ENCODE assay signal across 1 cellular context in genomic region chr12:120686690-120687569, GRCh38.
TF ChIP-seq lines count a peak whose summit lies in the region.

TSS of gene MLEC (plus strand) at chr12:120687149. CDS start at chr12:120687297, 148 bp downstream.

TF ChIP-seq in HEK293, 187 proteins besides CTCF, POLR2A, EP300 and RAD21 (continued from another document):
- TF ChIP-seq ZSCAN18 (tag by site-specific recombination; IDR thresholded peaks at IDR 0.05) (no peak), ZNF114 (tag by site-specific recombination; IDR thresholded peaks at IDR 0.05) (no peak), ZNF624 (tag by site-specific recombination; IDR thresholded peaks at IDR 0.05) (0 out of 2 replicates have a peak, but pooled peaks have one; percentile 29), ZNF24 (tag by site-specific recombination; IDR thresholded peaks at IDR 0.05) (peak; percentile 91), REPIN1 (tag by site-specific recombination; IDR thresholded peaks at IDR 0.05; ENCODE audit: low read depth) (peak; percentile 95), ZNF426 (tag by site-specific recombination; IDR thresholded peaks at IDR 0.05) (no peak), ZBTB26 (tag by site-specific recombination; optimal IDR thresholded peaks at IDR 0.05) (peak; percentile 87), WT1 (tag by site-specific recombination; IDR thresholded peaks at IDR 0.05) (peak; percentile 21; the same call in 1 of the 2 replicates), ATF2 (tag by site-specific recombination; IDR thresholded peaks at IDR 0.05; ENCODE audit: low read depth) (no peak), PATZ1 (tag by site-specific recombination; IDR thresholded peaks at IDR 0.05) (peak; percentile 88; the same call in 1 of the 2 replicates), PRDM2 (tag by site-specific recombination; IDR thresholded peaks at IDR 0.05; ENCODE audit: borderline replicate concordance) (no peak), ZNF549 (tag by site-specific recombination; IDR thresholded peaks at IDR 0.05) (no peak), ZNF121 (tag by site-specific recombination; IDR thresholded peaks at IDR 0.05) (no peak), MYNN (tag by site-specific recombination; IDR thresholded peaks at IDR 0.05; ENCODE audit: borderline replicate concordance) (no peak), ZNF302 (tag by site-specific recombination; IDR thresholded peaks at IDR 0.05; ENCODE audit: low read depth) (no peak), ZNF23 (tag by site-specific recombination; IDR thresholded peaks at IDR 0.05; ENCODE audit: borderline replicate concordance) (no peak), PRDM4 (tag by site-specific recombination; IDR thresholded peaks at IDR 0.05) (peak; percentile 59), ZNF561 (tag by site-specific recombination; IDR thresholded peaks at IDR 0.05; ENCODE audit: borderline replicate concordance) (peak; percentile 93), ZNF155 (tag by site-specific recombination; IDR thresholded peaks at IDR 0.05) (no peak), FEZF1 (tag by site-specific recombination; IDR thresholded peaks at IDR 0.05) (no peak), ZNF639 (tag by site-specific recombination; IDR thresholded peaks at IDR 0.05) (peak; percentile 99), YY2 (tag by site-specific recombination; IDR thresholded peaks at IDR 0.05) (no peak), PBX3 (CRISPR knock-in tag; IDR thresholded peaks at IDR 0.05) (0 out of 2 replicates have a peak, but pooled peaks have one; percentile 66), ZNF510 (tag by site-specific recombination; IDR thresholded peaks at IDR 0.05; ENCODE audit: insufficient replicate concordance) (no peak), ZNF747 (tag by site-specific recombination; IDR thresholded peaks at IDR 0.05) (no peak), ZNF48 (tag by site-specific recombination; IDR thresholded peaks at IDR 0.05) (no peak), ZNF707 (tag by site-specific recombination; IDR thresholded peaks at IDR 0.05) (peak; percentile 54; the same call in 1 of the 2 replicates), ZNF174 (tag by site-specific recombination; IDR thresholded peaks at IDR 0.05) (no peak)
